Comparison of ENCODE assay signal across 8 cellular contexts in the genomic region with DNA sequence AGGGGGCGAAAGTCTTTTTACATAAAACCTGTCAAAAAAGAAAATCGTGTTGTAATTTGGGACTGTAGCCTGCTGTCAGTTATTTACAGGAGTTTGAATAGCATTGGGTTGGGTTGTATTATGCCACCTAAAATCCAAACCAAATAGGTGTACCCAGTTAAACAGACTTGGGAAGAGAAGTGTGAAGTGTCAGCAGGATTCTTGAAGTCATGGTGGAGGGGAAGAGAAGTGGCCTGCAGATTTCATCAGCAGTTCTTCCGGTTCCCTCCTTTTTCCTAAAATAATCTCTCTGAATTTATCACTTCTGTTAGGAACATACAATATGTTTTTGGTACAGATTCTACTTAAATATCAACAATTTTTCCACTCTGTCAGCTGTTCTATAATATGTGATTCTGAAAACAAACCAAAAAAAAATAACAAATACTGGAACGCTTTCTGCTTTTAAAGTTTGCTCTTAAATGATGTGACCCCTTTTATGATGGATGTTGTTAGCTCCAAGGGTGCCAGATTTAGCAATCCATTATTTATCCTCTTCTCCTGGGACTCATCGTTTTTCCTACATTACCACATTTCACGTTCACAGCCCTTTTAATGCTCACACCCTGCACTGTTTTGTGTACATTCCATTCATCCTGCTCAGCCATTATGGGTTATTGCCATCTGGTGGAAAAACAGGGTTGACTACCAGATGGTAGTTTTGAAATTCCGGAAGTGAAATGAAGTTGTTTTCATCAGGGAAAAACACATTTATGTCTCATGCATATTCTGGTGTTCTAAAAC. TPM values are rescaled to one million over a fixed set of nuclear protein-coding genes. Genes with fewer than 3 reads are reported as not detected.
DNase-seq lines count a peak whose midpoint lies in the region; ATAC-seq, FAIRE-seq and TF ChIP-seq lines count a peak whose summit lies in the region.

No MANE protein-coding gene starts in this region.

- peak overlapping the region; percentile 46; the same call in 1 of the 2 replicates for H3K27ac ChIP-seq in GM23338 (ENCODE audit: low read depth)
- H3K27ac ChIP-seq in OCI-LY3 (ENCODE audit: low read length) = no peak overlapping the region
- peak overlapping the region; percentile 62 for H3K27ac ChIP-seq in endothelial cell of umbilical vein (ENCODE audit: insufficient read depth, low read depth, low read length)

- no peaks in the 10 kb centered on the region for H3K9me2 ChIP-seq in GM23338 (ENCODE audit: insufficient read depth)

- no peaks in the 10 kb centered on the region for H3K9me3 ChIP-seq in OCI-LY3 (ENCODE audit: insufficient read depth, low read length)
- H3K9me3 ChIP-seq in endothelial cell of umbilical vein (replicated peaks; ENCODE audit: control insufficient read depth, insufficient read depth, low read length) = no peaks in the 10 kb centered on the region

- dilution Hi-C loops in endothelial cell of umbilical vein (cut with MboI; ENCODE audit: extremely low pct_ligation_motif_present, low sequenced_read_pairs) = no loop called here

- H3K79me2 ChIP-seq in GM23338 (replicated peaks; ENCODE audit: insufficient read depth) = no peaks in the 10 kb centered on the region
- no peaks in the 10 kb centered on the region for H3K79me2 ChIP-seq in OCI-LY3 (ENCODE audit: low read length)
- H3K79me2 ChIP-seq in endothelial cell of umbilical vein (ENCODE audit: control insufficient read depth, insufficient read depth, low read length) = no peaks in the 10 kb centered on the region

- H2AFZ ChIP-seq in GM23338 (no peak overlapping the region), OCI-LY3 (ENCODE audit: low read depth, low read length) (peak overlapping the region; percentile 81), endothelial cell of umbilical vein (ENCODE audit: low read depth, low read length) (peak overlapping the region; percentile 18)

- H3K4me1 Mint-ChIP-seq in GM23338 (peaks cover 6% of the 10 kb centered on the region), nephron (peaks cover 12% of the 10 kb centered on the region)

- H3K27me3 Mint-ChIP-seq in GM23338 (ENCODE audit: insufficient read depth, low read depth, poor library complexity) (peaks cover 2% of the 10 kb centered on the region), nephron (ENCODE audit: low read depth) (no peaks in the 10 kb centered on the region)

- POLR2A ChIA-PET in endothelial cell of umbilical vein (lab: Charles Lee) = no interaction called here

- H4K20me1 ChIP-seq in GM23338 (replicated peaks; ENCODE audit: insufficient read depth) (no peaks in the 10 kb centered on the region), OCI-LY3 (ENCODE audit: insufficient read depth, low read length) (no peaks in the 10 kb centered on the region), endothelial cell of umbilical vein (replicated peaks; ENCODE audit: control insufficient read depth, extremely low read depth, insufficient read depth, low read length) (no peaks in the 10 kb centered on the region)

- no peak for ATAC-seq in GM23338
- ATAC-seq in GM18867 (IDR thresholded peaks at IDR 0.05; ENCODE audit: unreplicated experiment) = no peak
- no peak for ATAC-seq in GM19035 (IDR thresholded peaks at IDR 0.05; ENCODE audit: unreplicated experiment)

- intact Hi-C loops in endothelial cell of umbilical vein (cut with micrococcal nuclease) = loop anchor here (1.0 to 5.0 kb wide), 6 partner anchors 19 to 239 kb away; partner anchors contain the start of gene ARHGAP12

- H3K4me3 Mint-ChIP-seq in GM23338 = no peak overlapping the region
- no peak overlapping the region for H3K4me3 Mint-ChIP-seq in nephron

- H3K4me3 ChIP-seq in GM23338 (no peak overlapping the region), OCI-LY3 (ENCODE audit: low read length) (peak overlapping the region; percentile 56), endothelial cell of umbilical vein (replicated peaks in 1 of 3; ENCODE audit: insufficient read depth in 1 of 3, low read depth in 1 of 3, low read length in 3 of 3) (no peak overlapping the region)

- no peak for TF ChIP-seq POLR2A in endothelial cell of umbilical vein (IDR thresholded peaks at IDR 0.05; ENCODE audit: low read depth, low read length)

- no TSS peak for BruUV-seq in endothelial cell of umbilical vein (replicated peaks; lab: Mats Ljungman, UMichigan)

- H3K36me3 Mint-ChIP-seq in GM23338 (ENCODE audit: low read depth) = no peaks in the 10 kb centered on the region
- H3K36me3 Mint-ChIP-seq in nephron (ENCODE audit: low read depth) = peaks cover 14% of the 10 kb centered on the region

- H3K9me1 ChIP-seq in endothelial cell of umbilical vein (replicated peaks; ENCODE audit: control insufficient read depth, extremely low read depth, insufficient read depth, low read length) = no peaks in the 10 kb centered on the region

- DNase-seq in GM23338 (ENCODE audit: low spot score) = no peak
- DNase-seq in endothelial cell of umbilical vein (ENCODE audit: low read depth, low spot score) = peak; percentile 83
- no peak for DNase-seq in stimulated activated CD8-positive, alpha-beta memory T cell treated with anti-CD3 and anti-CD28 coated beads, Interleukin-4, amount 100 ng/mL, for 48 hours
- no peak for DNase-seq in GDM1 (lab: John Stamatoyannopoulos, UW)

- H3K9ac ChIP-seq in OCI-LY3 (ENCODE audit: low read length) (no peak overlapping the region), endothelial cell of umbilical vein (replicated peaks; ENCODE audit: extremely low read depth, insufficient read depth, low read length) (peak overlapping the region; percentile 54)

- H3K27me3 ChIP-seq in GM23338 (ENCODE audit: insufficient read depth) (no peaks in the 10 kb centered on the region), OCI-LY3 (ENCODE audit: low read depth, low read length) (no peaks in the 10 kb centered on the region), endothelial cell of umbilical vein (ENCODE audit: control insufficient read depth in 2 of 2, insufficient read depth in 2 of 2, low read length in 2 of 2) (no peaks in the 10 kb centered on the region)

- CTCF ChIA-PET in endothelial cell of umbilical vein (lab: Charles Lee) = interaction anchor here (0.7 to 7.3 kb wide), 12 partner anchors 9 to 264 kb away, joined by 3 to 104 read pairs (median 4); partner anchors contain the start of gene ARHGAP12

- FAIRE-seq in endothelial cell of umbilical vein (lab: Jason Lieb, UNC) = peak; percentile 70

- H3K9me3 Mint-ChIP-seq in GM23338 (no peaks in the 10 kb centered on the region), nephron (peaks cover 4% of the 10 kb centered on the region)

- no peaks in the 10 kb centered on the region for H3F3A ChIP-seq in GM23338 (replicated peaks; ENCODE audit: low read depth)

- no peaks in the 10 kb centered on the region for H3K36me3 ChIP-seq in GM23338 (ENCODE audit: insufficient read depth)
- H3K36me3 ChIP-seq in OCI-LY3 (replicated peaks; ENCODE audit: low read depth, low read length) = no peaks in the 10 kb centered on the region
- H3K36me3 ChIP-seq in endothelial cell of umbilical vein (ENCODE audit: control insufficient read depth in 2 of 2, extremely low read depth in 1 of 2, insufficient read depth in 2 of 2, low read length in 2 of 2) = no peaks in the 10 kb centered on the region

- TF ChIP-seq CTCF in GM23338 (conservative IDR thresholded peaks at IDR 0.05; ENCODE audit: low read depth in 2 of 2) = peak; percentile 31 to 36
- peak; percentile 41 for TF ChIP-seq CTCF in OCI-LY3 (IDR thresholded peaks at IDR 0.05; ENCODE audit: low read depth, low read length)
- TF ChIP-seq CTCF in endothelial cell of umbilical vein (IDR thresholded peaks at IDR 0.05; ENCODE audit: extremely low read depth in 1 of 2, insufficient read depth in 1 of 2, low read depth in 1 of 2, low read length in 2 of 2) = peak; percentile 33 to 48
- peak; percentile 47 to 49 (median 47) for TF ChIP-seq CTCF in nephron (IDR thresholded peaks at IDR 0.05; ENCODE audit: unreplicated experiment in 3 of 3)

- H3K27ac Mint-ChIP-seq in GM23338 = no peak overlapping the region
- peak overlapping the region; percentile 3 to 48 (median 37) for H3K27ac Mint-ChIP-seq in nephron

- H3K4me2 ChIP-seq in GM23338 = no peak overlapping the region
- peak overlapping the region; percentile 53 for H3K4me2 ChIP-seq in OCI-LY3 (ENCODE audit: low read length)
- H3K4me2 ChIP-seq in endothelial cell of umbilical vein (ENCODE audit: insufficient read depth, low read length) = peak overlapping the region; percentile 62

- H3K4me1 ChIP-seq in GM23338 (ENCODE audit: insufficient read depth) = peaks cover 8% of the 10 kb centered on the region
- peaks cover 7% of the 10 kb centered on the region; the same call in 1 of the 2 replicates for H3K4me1 ChIP-seq in OCI-LY3 (ENCODE audit: low read length)
- H3K4me1 ChIP-seq in endothelial cell of umbilical vein (ENCODE audit: control insufficient read depth, extremely low read depth, insufficient read depth, low read length) = peaks cover 31% of the 10 kb centered on the region

TF ChIP-seq in endothelial cell of umbilical vein, 7 proteins besides CTCF, POLR2A, EP300 and RAD21:
- TF ChIP-seq FOS (IDR thresholded peaks at IDR 0.05; ENCODE audit: borderline replicate concordance, insufficient read depth, low read length) (no peak), JUN (IDR thresholded peaks at IDR 0.05; ENCODE audit: borderline replicate concordance, insufficient read depth, insufficient read length, low read depth) (peak; percentile 27)
- TF ChIP-seq, protein P1, sequence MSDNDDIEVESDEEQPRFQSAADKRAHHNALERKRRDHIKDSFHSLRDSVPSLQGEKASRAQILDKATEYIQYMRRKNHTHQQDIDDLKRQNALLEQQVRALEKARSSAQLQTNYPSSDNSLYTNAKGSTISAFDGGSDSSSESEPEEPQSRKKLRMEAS (IDR thresholded peaks at IDR 0.05; ENCODE audit: insufficient read depth, insufficient read length) = no peak
TF ChIP-seq in endothelial cell of umbilical vein: peak in this region for 1.

RNA-seq across cellular contexts. Expression of gene ARHGAP12, which starts 18.7 kb away (rescaled TPM):
- total RNA-seq in GM23338 (2014; rRNA removed; shearing (Covaris generic)) = 49.7 and 50.7 TPM in 2 replicates
- polyA plus RNA-seq in GM23338 (2016; fragmentation: Nextera tagmentation; extraction: Ambion mirVana) (27.5 and 31.7 TPM in 2 replicates), endothelial cell of umbilical vein (3.7 and 5.8 TPM in 2 replicates)
- 19.2 and 19.3 TPM in 2 replicates for total RNA-seq in endothelial cell of umbilical vein
- polyA plus RNA-seq in endothelial cell of umbilical vein (2011; cell fraction: cytosol; rRNA removed) = 5.7 TPM in 2 replicates
- polyA plus RNA-seq in endothelial cell of umbilical vein (2011; cell fraction: nucleus; rRNA removed) = 22.2 and 27.5 TPM in 2 replicates
- 14.0 TPM in 2 replicates for polyA plus RNA-seq in endothelial cell of umbilical vein (2012)
- 12.4 and 12.6 TPM in 2 replicates for polyA minus RNA-seq in endothelial cell of umbilical vein
- polyA minus RNA-seq in endothelial cell of umbilical vein (2011; cell fraction: cytosol; rRNA and poly(A)+ RNA removed) = 6.5 TPM
- 28.8 and 36.9 TPM in 2 replicates for polyA minus RNA-seq in endothelial cell of umbilical vein (2011; cell fraction: nucleus; rRNA and poly(A)+ RNA removed)
